11 cellular contexts compared by ENCODE assay signal in genomic region chr7:88357295-88357694, GRCh38. TPM values are rescaled to one million over a fixed set of nuclear protein-coding genes. Genes with fewer than 3 reads are reported as not detected.
DNase-seq lines count a peak whose midpoint lies in the region; ATAC-seq, FAIRE-seq and TF ChIP-seq lines count a peak whose summit lies in the region.
"Had no signal": no experiment of that assay in that cellular context is flagged by ENCODE, and none has a peak within 500 bp of the region (broad histone marks: within the 10 kb centered on the region; RNA-seq: fewer than 3 reads in every experiment).

No MANE protein-coding gene starts in this region.

- intact Hi-C loops in CD14-positive monocyte (cut with micrococcal nuclease) (loop anchor here in 1 of 2 donors (5.0 kb wide), 1 partner anchor 115 kb away; no protein-coding TSS in a partner anchor), colonic mucosa (cut with DNase I) (no loop called here), HepG2 (cut with micrococcal nuclease; ENCODE audit: unreplicated experiment) (no loop called here)
- intact Hi-C loops in naive thymus-derived CD4-positive, alpha-beta T cell (cut with micrococcal nuclease), result no loop called here

- POLR2A ChIA-PET in HepG2 (lab: Yijun Ruan, JAX), result no interaction called here
- POLR2A ChIA-PET in naive thymus-derived CD4-positive, alpha-beta T cell (lab: Charles Lee), result no interaction called here

- TF ChIP-seq CTCF in CD14-positive monocyte (IDR thresholded peaks at IDR 0.05), result peak; percentile 26
- TF ChIP-seq CTCF in colonic mucosa (IDR thresholded peaks at IDR 0.05), result peak; percentile 20
- TF ChIP-seq CTCF in HepG2 (CRISPR knock-in tag; IDR thresholded peaks at IDR 0.05), result peak; percentile 17; the same call in 1 of the 2 replicates

- WGBS in HepG2 (ENCODE audit: low lambda C conversion rate), result 0% methylated on average over 1 of the region's 1 CpG

- H3K4me3 Mint-ChIP-seq in CD14-positive monocyte, result no peak overlapping the region
- H3K4me3 Mint-ChIP-seq in naive thymus-derived CD4-positive, alpha-beta T cell, result no peak overlapping the region

- H3K4me2 ChIP-seq in HepG2 (ENCODE audit: low read depth, low read length), result no peak overlapping the region

- no TSS peak for BruUV-seq in HepG2 (replicated peaks; lab: Mats Ljungman, UMichigan)

- in situ Hi-C loops in HepG2 (cut with HindIII; ENCODE audit: extremely low pct_ligation_motif_present, low pct_unique_long_range_greater_than_20kb), result no loop called here

- H3K9me3 ChIP-seq in colonic mucosa (no peaks in the 10 kb centered on the region), HepG2 (ENCODE audit: low read length) (no peaks in the 10 kb centered on the region)
- H3K9me3 ChIP-seq in naive thymus-derived CD4-positive, alpha-beta T cell (ENCODE audit: control insufficient read depth in 2 of 3, low read length in 3 of 3), result no peaks in the 10 kb centered on the region

- H3K79me2 ChIP-seq in HepG2 (ENCODE audit: insufficient read depth, low read length), result no peaks in the 10 kb centered on the region
- H3K79me2 ChIP-seq: parathyroid adenoma had no signal

- H3K36me3 ChIP-seq in colonic mucosa (no peaks in the 10 kb centered on the region), HepG2 (replicated peaks in 1 of 2; ENCODE audit: control insufficient read depth in 1 of 2, insufficient read depth in 2 of 2, low read length in 2 of 2) (no peaks in the 10 kb centered on the region)
- H3K36me3 ChIP-seq in naive thymus-derived CD4-positive, alpha-beta T cell (ENCODE audit: control insufficient read depth in 2 of 3, insufficient read depth in 3 of 3, low read length in 3 of 3), result no peaks in the 10 kb centered on the region

- no peaks in the 10 kb centered on the region for H3K27me3 ChIP-seq in colonic mucosa
- no peaks in the 10 kb centered on the region for H3K27me3 ChIP-seq in HepG2 (ENCODE audit: control insufficient read depth in 1 of 2, insufficient read depth in 2 of 2, low read length in 2 of 2)
- H3K27me3 ChIP-seq in naive thymus-derived CD4-positive, alpha-beta T cell (ENCODE audit: control insufficient read depth in 2 of 2, insufficient read depth in 2 of 2, low read length in 2 of 2), result no peaks in the 10 kb centered on the region

- H3K27ac Mint-ChIP-seq in CD14-positive monocyte, result peak overlapping the region in 3 of 7 donors; percentile 33 to 69 (median 54)
- no peak overlapping the region for H3K27ac Mint-ChIP-seq in naive thymus-derived CD4-positive, alpha-beta T cell

- H3K4me1 Mint-ChIP-seq in CD14-positive monocyte, result peaks cover 46% of the 10 kb centered on the region
- H3K4me1 Mint-ChIP-seq in naive thymus-derived CD4-positive, alpha-beta T cell, result no peaks in the 10 kb centered on the region

- no peaks in the 10 kb centered on the region for H3K36me3 Mint-ChIP-seq in CD14-positive monocyte
- H3K36me3 Mint-ChIP-seq in naive thymus-derived CD4-positive, alpha-beta T cell, result no peaks in the 10 kb centered on the region

- TF ChIP-seq RAD21 in HepG2 (CRISPR knock-in tag; IDR thresholded peaks at IDR 0.05), result no peak

- TF ChIP-seq EP300 in HepG2 (IDR thresholded peaks at IDR 0.05; ENCODE audit: low read depth in 2 of 2, low read length in 2 of 2), result no peak
- TF ChIP-seq EP300 in HepG2 (CRISPR knock-in tag; IDR thresholded peaks at IDR 0.05; ENCODE audit: borderline replicate concordance), result no peak

- no peak for TF ChIP-seq POLR2A in HepG2 (IDR thresholded peaks at IDR 0.05; ENCODE audit: insufficient read depth in 1 of 2, low read depth in 2 of 2, low read length in 2 of 2)

- no peak overlapping the region for H3K4me3 ChIP-seq in colonic mucosa
- no peak overlapping the region for H3K4me3 ChIP-seq in HepG2 (replicated peaks in 1 of 3; ENCODE audit: insufficient read depth in 1 of 3, low read depth in 2 of 3, low read length in 3 of 3)
- no peak overlapping the region for H3K4me3 ChIP-seq in naive thymus-derived CD4-positive, alpha-beta T cell (ENCODE audit: low read length)

- H3K9ac ChIP-seq in colonic mucosa (ENCODE audit: low read depth in 2 of 2, low read length in 2 of 2), result no peak overlapping the region
- no peak overlapping the region for H3K9ac ChIP-seq in HepG2 (ENCODE audit: insufficient read depth, low read depth, low read length)
- H3K9ac ChIP-seq: parathyroid adenoma had no signal

- H3K27ac ChIP-seq in colonic mucosa (no peak overlapping the region), HepG2 (ENCODE audit: extremely low read length, insufficient read depth, low read length) (no peak overlapping the region)
- no peak overlapping the region for H3K27ac ChIP-seq in naive thymus-derived CD4-positive, alpha-beta T cell (ENCODE audit: low read depth, low read length)
- H3K27ac ChIP-seq: parathyroid adenoma had no signal

- CTCF ChIA-PET in HepG2 (lab: Yijun Ruan, JAX; ENCODE audit: low intra/inter-chr PET ratio, low total read pairs), result no interaction called here
- CTCF ChIA-PET in naive thymus-derived CD4-positive, alpha-beta T cell (lab: Charles Lee), result no interaction called here

- H3K4me1 ChIP-seq in colonic mucosa (peaks cover 4% of the 10 kb centered on the region), HepG2 (ENCODE audit: insufficient read depth, low read length) (peaks cover 14% of the 10 kb centered on the region)
- H3K4me1 ChIP-seq in naive thymus-derived CD4-positive, alpha-beta T cell (ENCODE audit: control insufficient read depth in 2 of 2, insufficient read depth in 2 of 2, low read length in 2 of 2), result no peaks in the 10 kb centered on the region
- H3K4me1 ChIP-seq: parathyroid adenoma had no signal

- DNase-seq in CD14-positive monocyte (ENCODE audit: low spot score) (peak; percentile 50), M059J (ENCODE audit: low read depth) (peak; percentile 28), colonic mucosa (peak; percentile 28), HepG2 (ENCODE audit: low spot score) (no peak), COLO668 (lab: John Stamatoyannopoulos, UW; ENCODE audit: unreplicated experiment) (no peak), KG1 (lab: John Stamatoyannopoulos, UW) (no peak)
- DNase-seq in naive thymus-derived CD4-positive, alpha-beta T cell, result no peak
- DNase-seq: activated T-cell treated with anti-CD3 and anti-CD28 coated beads, Interleukin-2, amount 50 U/mL, for 48 hours; DND-41 had no signal

- H2AFZ ChIP-seq in HepG2 (ENCODE audit: low read length), result no peak overlapping the region
- H2AFZ ChIP-seq: parathyroid adenoma had no signal

- ATAC-seq in HepG2 (peak; percentile 60), HG02759 (IDR thresholded peaks at IDR 0.05; ENCODE audit: unreplicated experiment) (no peak)
- ATAC-seq in naive thymus-derived CD4-positive, alpha-beta T cell, result no peak

- H3K9me3 Mint-ChIP-seq in CD14-positive monocyte, result no peaks in the 10 kb centered on the region
- no peaks in the 10 kb centered on the region for H3K9me3 Mint-ChIP-seq in naive thymus-derived CD4-positive, alpha-beta T cell

- no peaks in the 10 kb centered on the region for H4K20me1 ChIP-seq in HepG2 (ENCODE audit: insufficient read depth, low read length)

- H3K27me3 Mint-ChIP-seq in CD14-positive monocyte (ENCODE audit: low read depth in 3 of 3), result peaks cover 0 to 5% (median 0%) of the 10 kb centered on the region in 3 donors
- H3K27me3 Mint-ChIP-seq in naive thymus-derived CD4-positive, alpha-beta T cell, result peaks cover 7 to 19% (median 16%) of the 10 kb centered on the region in 5 donors

- no peak for FAIRE-seq in HepG2 (lab: Jason Lieb, UNC)

TF ChIP-seq in HepG2, 621 proteins besides CTCF, POLR2A, EP300 and RAD21:
- TF ChIP-seq ZNF430 (CRISPR knock-in tag; IDR thresholded peaks at IDR 0.05) (no peak), STAG1 (CRISPR knock-in tag; IDR thresholded peaks at IDR 0.05) (peak; percentile 32), FOXO1 (CRISPR knock-in tag; IDR thresholded peaks at IDR 0.05) (no peak), ZNF530 (CRISPR knock-in tag; IDR thresholded peaks at IDR 0.05; ENCODE audit: low read depth) (no peak)

RNA-seq across cellular contexts. Expression of gene STEAP4, which starts 50.6 kb away (rescaled TPM):
- polyA plus RNA-seq in CD14-positive monocyte (10 to 100 TPM; 26.2 to 40.0 TPM), HepG2 (2011; rRNA removed) (not detected in 2 replicates)
- 0.02 TPM in 1 of 2 replicates, not detected in the other for total RNA-seq in M059J (2014; rRNA removed; shearing (Covaris generic))
- total RNA-seq in colonic mucosa (1 to 10 TPM; 3.1 to 3.5 TPM), HepG2 (2016; rRNA removed; fragmentation: Illumina TruSeq; extraction: Trizol) (not detected in 2 replicates)
- not detected in 2 replicates for total RNA-seq in HepG2 (2016; cell fraction: cytosol; rRNA removed; fragmentation: Illumina TruSeq; extraction: Trizol; ENCODE audit: low read depth)
- total RNA-seq in HepG2 (2016; cell fraction: insoluble cytoplasmic fraction; rRNA removed; fragmentation: Illumina TruSeq; extraction: Trizol), result not detected in 2 replicates
- not detected in 2 replicates for total RNA-seq in HepG2 (2016; cell fraction: membrane; rRNA removed; fragmentation: Illumina TruSeq; extraction: Trizol)
- not detected in 2 replicates for total RNA-seq in HepG2 (2016; cell fraction: nucleus; rRNA removed; fragmentation: Illumina TruSeq; extraction: Trizol)
- not detected in 2 replicates for polyA plus RNA-seq in HepG2 (2011; cell fraction: cytosol; rRNA removed)
- not detected in 2 replicates for polyA plus RNA-seq in HepG2 (2011; cell fraction: nucleus; rRNA removed)
- polyA plus RNA-seq in HepG2 (2012), result not detected in 2 replicates
- polyA plus RNA-seq in HepG2 (2016; cell fraction: cytosol; fragmentation: Illumina TruSeq; extraction: Trizol; ENCODE audit: low read depth), result not detected in 2 replicates
- not detected in 2 replicates for polyA plus RNA-seq in HepG2 (2016; cell fraction: insoluble cytoplasmic fraction; fragmentation: Illumina TruSeq; extraction: Trizol; ENCODE audit: low read depth)
- not detected in 2 replicates for polyA plus RNA-seq in HepG2 (2016; cell fraction: membrane; fragmentation: Illumina TruSeq; extraction: Trizol; ENCODE audit: low read depth)
- polyA plus RNA-seq in HepG2 (2016; cell fraction: nucleus; fragmentation: Illumina TruSeq; extraction: Trizol; ENCODE audit: insufficient read depth, low read depth), result not detected in 2 replicates
- polyA minus RNA-seq in HepG2 (2011; rRNA and poly(A)+ RNA removed; ENCODE audit: low replicate concordance), result 19.2 TPM in 1 of 2 replicates, not detected in the other
- not detected in 2 replicates for polyA minus RNA-seq in HepG2 (2011; cell fraction: cytosol; rRNA and poly(A)+ RNA removed)
- not detected in 2 replicates for polyA minus RNA-seq in HepG2 (2011; cell fraction: nucleus; rRNA and poly(A)+ RNA removed)
- 1 to 10 TPM in 1 of 5 experiments, under 1 TPM in 1, not detected in 3; 0.45 to 6.2 TPM for total RNA-seq in naive thymus-derived CD4-positive, alpha-beta T cell
- not detected for polyA plus RNA-seq in naive thymus-derived CD4-positive, alpha-beta T cell

Comparison
In these comparisons a context has a peak if more than half of its experiments do, and no peak if none do; other contexts are left out.
1. DNase-seq: peak in CD14-positive monocyte (single experiment), M059J (single experiment) and colonic mucosa (single experiment); none in HepG2 (single experiment), naive thymus-derived CD4-positive, alpha-beta T cell (0 of 9), COLO668 (single experiment) and KG1 (single experiment).
2. Peak in every context shown above with its lines, with median percentiles within 50 percentile points of each other: CTCF ChIP-seq.